In genomic region chr20:58390659-58391035, GRCh38 we compare ENCODE assay signal across 11 cellular contexts. TPM values are rescaled to one million over a fixed set of nuclear protein-coding genes. Genes with fewer than 3 reads are reported as not detected.
A peak's percentile ranks its signal among the peaks of the same experiment; 100 is the strongest.
DNase-seq lines count a peak whose midpoint lies in the region; ATAC-seq, FAIRE-seq and TF ChIP-seq lines count a peak whose summit lies in the region.
"Had no signal": no experiment of that assay in that cellular context is flagged by ENCODE, and none has a peak within 500 bp of the region (broad histone marks: within the 10 kb centered on the region; RNA-seq: fewer than 3 reads in every experiment).

No MANE protein-coding gene starts in this region.

- peaks cover 27% of the 10 kb centered on the region for H3K36me3 Mint-ChIP-seq in activated T-helper 1 cell treated with anti-CD3 and anti-CD28 coated beads, Interleukin-12 subunit alpha, Interleukin-12 subunit beta, Interleukin-2, Interleukin-4 antibody, amounts not matched to agents 30 ng/mL and 10 ng/mL and 1 ng/mL, durations not matched to agents 14 hours and 24 hours and 36 hours (ENCODE audit: low read depth)

- peaks cover 4 to 16% of the 10 kb centered on the region in 2 experiments; a peak in 4 of 5 replicates for H3K36me3 ChIP-seq in HepG2 (replicated peaks in 1 of 2; ENCODE audit: control insufficient read depth in 1 of 2, insufficient read depth in 2 of 2, low read length in 2 of 2)
- H3K36me3 ChIP-seq in right lobe of liver: no peaks in the 10 kb centered on the region
- peaks cover 9% of the 10 kb centered on the region for H3K36me3 ChIP-seq in lower lobe of right lung

- no peak for TF ChIP-seq EP300 in HepG2 (IDR thresholded peaks at IDR 0.05; ENCODE audit: low read depth in 2 of 2, low read length in 2 of 2)
- TF ChIP-seq EP300 in HepG2 (CRISPR knock-in tag; IDR thresholded peaks at IDR 0.05; ENCODE audit: borderline replicate concordance): no peak

- DNase-seq in HepG2 (ENCODE audit: low spot score) (no peak), right lobe of liver (no peak), lower lobe of right lung (no peak), activated gamma-delta T cell (lab: John Stamatoyannopoulos, UW) (no peak), NCI-H1048 (lab: John Stamatoyannopoulos, UW) (no peak), cerebellar cortex (ENCODE audit: low spot score) (no peak)
- no peak for DNase-seq in activated T-helper 1 cell treated with anti-CD3 and anti-CD28 coated beads, Interleukin-12 subunit alpha, Interleukin-12 subunit beta, Interleukin-2, Interleukin-4 antibody, amounts not matched to agents 30 ng/mL and 10 ng/mL and 1 ng/mL, durations not matched to agents 14 hours and 24 hours and 36 hours (ENCODE audit: low spot score)
- DNase-seq in central memory CD4-positive, alpha-beta T cell: no peak
- DNase-seq: activated effector memory CD4-positive, alpha-beta T cell treated with anti-CD3 and anti-CD28 coated beads, Interleukin-2, amount 50 U/mL, for 16 hours; MV-4-11; SHP77 treated with DMSO at 0.1 percent for 48 hours had no signal

- intact Hi-C loops in HepG2 (cut with micrococcal nuclease; ENCODE audit: unreplicated experiment): no loop called here
- intact Hi-C loops in right lobe of liver (cut with DNase I): no loop called here
- intact Hi-C loops in activated T-helper 1 cell treated with anti-CD3 and anti-CD28 coated beads, Interleukin-12 subunit alpha, Interleukin-12 subunit beta, Interleukin-2, Interleukin-4 antibody, amounts not matched to agents 30 ng/mL and 10 ng/mL and 1 ng/mL, durations not matched to agents 14 hours and 24 hours and 36 hours (cut with micrococcal nuclease): no loop called here
- intact Hi-C loops in lower lobe of right lung (cut with DNase I): no loop called here

- peaks cover 56% of the 10 kb centered on the region for H3K4me1 Mint-ChIP-seq in activated T-helper 1 cell treated with anti-CD3 and anti-CD28 coated beads, Interleukin-12 subunit alpha, Interleukin-12 subunit beta, Interleukin-2, Interleukin-4 antibody, amounts not matched to agents 30 ng/mL and 10 ng/mL and 1 ng/mL, durations not matched to agents 14 hours and 24 hours and 36 hours (ENCODE audit: low read depth)

- POLR2A ChIA-PET in HepG2 (lab: Yijun Ruan, JAX): interaction anchor here (0.6 kb wide), 1 partner anchor 262 kb away, joined by 3 read pairs; no protein-coding TSS in a partner anchor

- no peak overlapping the region for H2AFZ ChIP-seq in HepG2 (ENCODE audit: low read length)

- H4K20me1 ChIP-seq in HepG2 (ENCODE audit: insufficient read depth, low read length): peaks cover 20% of the 10 kb centered on the region

- peaks cover 62% of the 10 kb centered on the region for H3K79me2 ChIP-seq in HepG2 (ENCODE audit: insufficient read depth, low read length)

- H3K27ac Mint-ChIP-seq in activated T-helper 1 cell treated with anti-CD3 and anti-CD28 coated beads, Interleukin-12 subunit alpha, Interleukin-12 subunit beta, Interleukin-2, Interleukin-4 antibody, amounts not matched to agents 30 ng/mL and 10 ng/mL and 1 ng/mL, durations not matched to agents 14 hours and 24 hours and 36 hours: peak overlapping the region; percentile 96

- TSS peak; percentile 56 for BruUV-seq in HepG2 (replicated peaks; lab: Mats Ljungman, UMichigan)

- H3K4me3 Mint-ChIP-seq in activated T-helper 1 cell treated with anti-CD3 and anti-CD28 coated beads, Interleukin-12 subunit alpha, Interleukin-12 subunit beta, Interleukin-2, Interleukin-4 antibody, amounts not matched to agents 30 ng/mL and 10 ng/mL and 1 ng/mL, durations not matched to agents 14 hours and 24 hours and 36 hours: peak overlapping the region; percentile 99

- no peak for TF ChIP-seq CTCF in HepG2 (CRISPR knock-in tag; IDR thresholded peaks at IDR 0.05)
- TF ChIP-seq CTCF in right lobe of liver (IDR thresholded peaks at IDR 0.05): no peak
- TF ChIP-seq CTCF in lower lobe of right lung (IDR thresholded peaks at IDR 0.05): no peak

- H3K4me3 ChIP-seq in HepG2 (replicated peaks in 1 of 3; ENCODE audit: insufficient read depth in 1 of 3, low read depth in 2 of 3, low read length in 3 of 3) (peak overlapping the region in 1 of 3 experiments; percentile 88; a peak in 3 of 6 replicates), right lobe of liver (no peak overlapping the region), lower lobe of right lung (peak overlapping the region; percentile 87)

- no peak for TF ChIP-seq RAD21 in HepG2 (CRISPR knock-in tag; IDR thresholded peaks at IDR 0.05)

- H3K27ac ChIP-seq in HepG2 (ENCODE audit: extremely low read length, insufficient read depth, low read length) (no peak overlapping the region), right lobe of liver (no peak overlapping the region), lower lobe of right lung (no peak overlapping the region)

- WGBS in HepG2 (ENCODE audit: low lambda C conversion rate): 97% methylated on average over 8 of the region's 8 CpGs
- WGBS in right lobe of liver (ENCODE audit: insufficient coverage, low coverage, low lambda C conversion rate, missing lambda C conversion rate): 86% methylated on average over 8 of the region's 8 CpGs

- H3K27me3 ChIP-seq in HepG2 (ENCODE audit: control insufficient read depth in 1 of 2, insufficient read depth in 2 of 2, low read length in 2 of 2) (no peaks in the 10 kb centered on the region), right lobe of liver (no peaks in the 10 kb centered on the region), lower lobe of right lung (ENCODE audit: low read depth) (no peaks in the 10 kb centered on the region)

- no peaks in the 10 kb centered on the region for H3K9me3 Mint-ChIP-seq in activated T-helper 1 cell treated with anti-CD3 and anti-CD28 coated beads, Interleukin-12 subunit alpha, Interleukin-12 subunit beta, Interleukin-2, Interleukin-4 antibody, amounts not matched to agents 30 ng/mL and 10 ng/mL and 1 ng/mL, durations not matched to agents 14 hours and 24 hours and 36 hours

- TF ChIP-seq POLR2A in HepG2 (IDR thresholded peaks at IDR 0.05; ENCODE audit: insufficient read depth in 1 of 2, low read depth in 2 of 2, low read length in 2 of 2): no peak
- TF ChIP-seq POLR2A in right lobe of liver (IDR thresholded peaks at IDR 0.05): no peak

- CTCF ChIA-PET in HepG2 (lab: Yijun Ruan, JAX; ENCODE audit: low intra/inter-chr PET ratio, low total read pairs): no interaction called here

- peaks cover 5% of the 10 kb centered on the region for H3K27me3 Mint-ChIP-seq in activated T-helper 1 cell treated with anti-CD3 and anti-CD28 coated beads, Interleukin-12 subunit alpha, Interleukin-12 subunit beta, Interleukin-2, Interleukin-4 antibody, amounts not matched to agents 30 ng/mL and 10 ng/mL and 1 ng/mL, durations not matched to agents 14 hours and 24 hours and 36 hours (ENCODE audit: insufficient read depth)

- in situ Hi-C loops in HepG2 (cut with HindIII; ENCODE audit: extremely low pct_ligation_motif_present, low pct_unique_long_range_greater_than_20kb): no loop called here

- H3K4me1 ChIP-seq in HepG2 (ENCODE audit: insufficient read depth, low read length) (peaks cover 60% of the 10 kb centered on the region), right lobe of liver (peaks cover 0 to 13% (median 5%) of the 10 kb centered on the region in 4 donors), lower lobe of right lung (peaks cover 31% of the 10 kb centered on the region)

- H3K4me2 ChIP-seq in HepG2 (ENCODE audit: low read depth, low read length): peak overlapping the region; percentile 98

- no peak for FAIRE-seq in HepG2 (lab: Jason Lieb, UNC)

- ATAC-seq in HepG2 (no peak), right lobe of liver (no peak), lower lobe of right lung (no peak)

- H3K9ac ChIP-seq in HepG2 (ENCODE audit: insufficient read depth, low read depth, low read length): peak overlapping the region; percentile 95; the same call in 1 of the 2 replicates

- H3K9me3 ChIP-seq in HepG2 (ENCODE audit: low read length) (no peaks in the 10 kb centered on the region), right lobe of liver (no peaks in the 10 kb centered on the region), lower lobe of right lung (no peaks in the 10 kb centered on the region)

TF ChIP-seq in HepG2, 621 proteins besides CTCF, POLR2A, EP300 and RAD21:
- 0 out of 2 replicates have a peak, but pooled peaks have one; percentile 2 for TF ChIP-seq GATAD1 (CRISPR knock-in tag; IDR thresholded peaks at IDR 0.05)
- TF ChIP-seq PRPF4 (IDR thresholded peaks at IDR 0.05; ENCODE audit: low read depth, low read length, poor library complexity, severe bottlenecking): peak; percentile 75
- TF ChIP-seq PLRG1 (conservative IDR thresholded peaks at IDR 0.05): no peak

RNA-seq across cellular contexts. Expression of gene VAPB, which starts 1.6 kb away (rescaled TPM):
- total RNA-seq in HepG2 (2016; rRNA removed; fragmentation: Illumina TruSeq; extraction: Trizol): 18.6 and 39.5 TPM in 2 replicates
- 8.4 and 10.3 TPM in 2 replicates for total RNA-seq in HepG2 (2016; cell fraction: cytosol; rRNA removed; fragmentation: Illumina TruSeq; extraction: Trizol; ENCODE audit: low read depth)
- 17.8 and 34.8 TPM in 2 replicates for total RNA-seq in HepG2 (2016; cell fraction: insoluble cytoplasmic fraction; rRNA removed; fragmentation: Illumina TruSeq; extraction: Trizol)
- 22.3 and 22.4 TPM in 2 replicates for total RNA-seq in HepG2 (2016; cell fraction: membrane; rRNA removed; fragmentation: Illumina TruSeq; extraction: Trizol)
- 26.5 and 27.8 TPM in 2 replicates for total RNA-seq in HepG2 (2016; cell fraction: nucleus; rRNA removed; fragmentation: Illumina TruSeq; extraction: Trizol)
- polyA plus RNA-seq in HepG2 (2011; rRNA removed): 40.5 and 48.5 TPM in 2 replicates
- 28.8 and 43.5 TPM in 2 replicates for polyA plus RNA-seq in HepG2 (2011; cell fraction: cytosol; rRNA removed)
- 25.8 and 29.7 TPM in 2 replicates for polyA plus RNA-seq in HepG2 (2011; cell fraction: nucleus; rRNA removed)
- 65.3 and 69.0 TPM in 2 replicates for polyA plus RNA-seq in HepG2 (2012)
- polyA plus RNA-seq in HepG2 (2016; cell fraction: cytosol; fragmentation: Illumina TruSeq; extraction: Trizol; ENCODE audit: low read depth): 10.2 and 12.1 TPM in 2 replicates
- polyA plus RNA-seq in HepG2 (2016; cell fraction: insoluble cytoplasmic fraction; fragmentation: Illumina TruSeq; extraction: Trizol; ENCODE audit: low read depth): 58.7 and 72.2 TPM in 2 replicates
- polyA plus RNA-seq in HepG2 (2016; cell fraction: membrane; fragmentation: Illumina TruSeq; extraction: Trizol; ENCODE audit: low read depth): 23.4 and 25.9 TPM in 2 replicates
- polyA plus RNA-seq in HepG2 (2016; cell fraction: nucleus; fragmentation: Illumina TruSeq; extraction: Trizol; ENCODE audit: insufficient read depth, low read depth): 58.8 and 66.1 TPM in 2 replicates
- polyA minus RNA-seq in HepG2 (2011; rRNA and poly(A)+ RNA removed; ENCODE audit: low replicate concordance): 31.5 and 42.0 TPM in 2 replicates
- polyA minus RNA-seq in HepG2 (2011; cell fraction: cytosol; rRNA and poly(A)+ RNA removed): 26.7 and 39.2 TPM in 2 replicates
- polyA minus RNA-seq in HepG2 (2011; cell fraction: nucleus; rRNA and poly(A)+ RNA removed): 50.6 and 58.1 TPM in 2 replicates
- total RNA-seq in right lobe of liver: 10 to 100 TPM; 17.5 to 42.9 (median 31.4) TPM
- total RNA-seq in activated T-helper 1 cell treated with anti-CD3 and anti-CD28 coated beads, Interleukin-12 subunit alpha, Interleukin-12 subunit beta, Interleukin-2, Interleukin-4 antibody, amounts not matched to agents 30 ng/mL and 10 ng/mL and 1 ng/mL, durations not matched to agents 14 hours and 24 hours and 36 hours: 39.7 and 40.9 TPM in 2 replicates
- total RNA-seq in lower lobe of right lung: 44.5 TPM
